In genomic region chr5:79514391-79515105, GRCh38 we compare ENCODE assay signal across 8 cellular contexts. TPM values are rescaled to one million over a fixed set of nuclear protein-coding genes. Genes with fewer than 3 reads are reported as not detected.
DNase-seq lines count a peak whose midpoint lies in the region; ATAC-seq and TF ChIP-seq lines count a peak whose summit lies in the region.

No MANE protein-coding gene starts in this region.

- H3K36me3 ChIP-seq in ovary, result no peaks in the 10 kb centered on the region
- H3K36me3 ChIP-seq in tibial artery, result no peaks in the 10 kb centered on the region

- H3K27ac ChIP-seq in ovary, result peak overlapping the region; percentile 98 to 99
- peak overlapping the region; percentile 90 to 98 for H3K27ac ChIP-seq in tibial artery

- peak; percentile 67 for TF ChIP-seq POLR2A in GM10847 (IDR thresholded peaks at IDR 0.05; ENCODE audit: extremely low read depth, insufficient read length)
- peak; percentile 88 for TF ChIP-seq POLR2A in ovary (IDR thresholded peaks at IDR 0.05)

- intact Hi-C loops in Right ventricle myocardium superior (cut with DNase I) (no loop called here), ovary (cut with DNase I) (no loop called here), tibial artery (cut with DNase I; ENCODE audit: low total_unique reads) (loop anchor here (5.0 kb wide), 1 partner anchor 98 kb away; the partner anchor contains the start of gene TENT2)

- H3K9me3 ChIP-seq in ovary, result no peaks in the 10 kb centered on the region
- H3K9me3 ChIP-seq in tibial artery, result no peaks in the 10 kb centered on the region

- TF ChIP-seq CTCF in ovary (IDR thresholded peaks at IDR 0.05) (peak in 1 of 3 donors; percentile 54), tibial artery (IDR thresholded peaks at IDR 0.05) (no peak)

- 0 to 1% (median 1%) methylated on average over 38 of the region's 38 CpGs for WGBS in ovary, 3 donors

- no peak for TF ChIP-seq EP300 in ovary (IDR thresholded peaks at IDR 0.05)

- H3K4me1 ChIP-seq in ovary (ENCODE audit: insufficient read depth) (peaks cover 2% of the 10 kb centered on the region), tibial artery (peaks cover 0 to 15% (median 7%) of the 10 kb centered on the region in 4 donors)

- ATAC-seq in HG02623 (IDR thresholded peaks at IDR 0.05; ENCODE audit: unreplicated experiment) (peak; percentile 70), Right ventricle myocardium superior (ENCODE audit: poor library complexity) (peak; percentile 88)

- peak; percentile 92 for DNase-seq in NCI-H1092 treated with DMSO at 0.1 percent for 48 hours (lab: John Stamatoyannopoulos, UW)
- peak; percentile 93 for DNase-seq in SKM-1 treated with dmso at 0.1 percent for 144 hours (lab: John Stamatoyannopoulos, UW; ENCODE audit: unreplicated experiment)
- DNase-seq in activated naive CD8-positive, alpha-beta T cell treated with anti-CD3 and anti-CD28 coated beads, Interleukin-2, amount 50 U/mL, for 16 hours (ENCODE audit: low read depth, low spot score), result peak; percentile 71
- DNase-seq in Right ventricle myocardium superior, result peak; percentile 94
- peak; percentile 94 to 97 (median 95) for DNase-seq in ovary
- peak; percentile 89 to 94 for DNase-seq in tibial artery

- H3K27me3 ChIP-seq in ovary (no peaks in the 10 kb centered on the region), tibial artery (no peaks in the 10 kb centered on the region)

- peak overlapping the region; percentile 60 for H3K4me3 ChIP-seq in ovary
- H3K4me3 ChIP-seq in tibial artery, result peak overlapping the region; percentile 89 to 97

RNA-seq across cellular contexts. Expression of gene HOMER1, which starts 0.6 kb away (rescaled TPM):
- total RNA-seq in Right ventricle myocardium superior, result 52.6 TPM
- total RNA-seq in ovary, result 10 to 100 TPM in 5 of 7 donors, 1 to 10 TPM in 2; 8.1 to 37.8 (median 11.8) TPM
- polyA plus RNA-seq in ovary, result 1 to 10 TPM; 1.8 to 2.8 TPM

Comparison
In these comparisons a context has a peak if more than half of its experiments do, and no peak if none do; other contexts are left out.
1. Peak in every context shown above with its lines: DNase-seq, ATAC-seq, H3K4me3 ChIP-seq and H3K27ac ChIP-seq.